26 cellular contexts compared by ENCODE assay signal in the genomic region with DNA sequence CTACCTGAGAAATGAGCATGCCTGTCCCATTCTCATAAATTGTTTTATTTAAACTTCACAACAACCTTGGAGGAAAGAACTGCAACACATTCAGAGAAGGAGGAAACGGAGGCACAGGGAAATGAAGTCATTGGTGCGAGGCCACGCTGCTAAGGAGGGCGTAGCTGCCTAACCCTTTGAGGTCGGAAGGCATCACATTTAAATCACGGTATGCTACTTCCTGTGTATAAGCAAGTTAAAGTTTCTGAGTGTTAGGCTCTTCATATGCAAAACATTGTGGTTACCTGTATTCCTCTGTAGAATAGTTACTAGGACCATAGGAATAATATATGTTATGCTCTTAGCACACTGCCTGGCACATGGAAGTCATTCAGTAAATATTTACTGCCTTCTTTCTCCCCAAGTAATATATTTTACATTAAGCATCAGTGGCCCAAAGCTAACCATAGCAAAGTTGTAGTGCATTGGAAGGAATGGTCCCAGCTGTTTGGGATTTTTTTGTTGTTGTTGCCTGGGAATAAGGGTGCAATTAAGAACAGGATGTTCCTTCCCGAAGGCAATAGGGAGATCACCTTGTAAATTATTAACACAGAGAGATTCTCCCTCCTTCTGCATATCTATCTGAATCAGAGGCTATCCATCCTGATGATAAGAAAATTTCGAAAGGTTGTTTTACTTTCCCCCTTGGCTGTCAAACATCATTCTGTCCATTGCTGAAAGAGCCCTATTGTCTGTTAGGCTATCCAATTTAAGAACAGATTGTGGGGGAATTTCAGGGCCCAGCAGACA.
DNase-seq lines count a peak whose midpoint lies in the region; ATAC-seq, FAIRE-seq and TF ChIP-seq lines count a peak whose summit lies in the region.
"Had no signal": no experiment of that assay in that cellular context is flagged by ENCODE, and none has a peak within 500 bp of the region (broad histone marks: within the 10 kb centered on the region; RNA-seq: fewer than 3 reads in every experiment).

No MANE protein-coding gene starts in this region.

- no peak overlapping the region for H2BK20ac ChIP-seq in H1 (ENCODE audit: low read length)

- POLR2A ChIA-PET in H1 (lab: Charles Lee; ENCODE audit: partially characterized antibody) = no interaction called here

- H3K4me2 ChIP-seq in H1 (ENCODE audit: insufficient read depth in 1 of 2, low read depth in 2 of 2, low read length in 2 of 2) = peak overlapping the region; percentile 4 to 25; a peak in 1 of 4 replicates

- peak; percentile 65 for FAIRE-seq in H1 (lab: Jason Lieb, UNC)
- no peak for FAIRE-seq in small intestine (lab: Jason Lieb, UNC)
- FAIRE-seq in HTR-8/SVneo (lab: Jason Lieb, UNC) = no peak
- FAIRE-seq: endometrium had no signal

- CTCF ChIA-PET in H1 (lab: Charles Lee; ENCODE audit: partially characterized antibody) = interaction anchor here (0.6 to 1.0 kb wide), 2 partner anchors 23 to 1430 kb away, joined by 3 to 4 read pairs; no protein-coding TSS in a partner anchor

- no peaks in the 10 kb centered on the region for H3K27me3 ChIP-seq in H1 (replicated peaks in 1 of 4; ENCODE audit: control insufficient read depth in 3 of 4, extremely low read depth in 1 of 4, insufficient read depth in 3 of 4, low read length in 3 of 4)
- no peaks in the 10 kb centered on the region for H3K27me3 ChIP-seq in small intestine (ENCODE audit: control insufficient read depth in 2 of 2, insufficient read depth in 2 of 2, low read length in 2 of 2)
- H3K27me3 ChIP-seq: right lobe of liver, upper lobe of left lung had no signal

- no peak for TF ChIP-seq RAD21 in H1 (IDR thresholded peaks at IDR 0.05 in 1 of 2, conservative IDR thresholded peaks at IDR 0.05 in 1 of 2; ENCODE audit: low read depth in 2 of 2, low read length in 2 of 2)

- H3K36me3 ChIP-seq in H1 (ENCODE audit: control insufficient read depth in 2 of 4, insufficient read depth in 4 of 4, low read length in 3 of 4) (no peaks in the 10 kb centered on the region), small intestine (ENCODE audit: control insufficient read depth in 2 of 2, insufficient read depth in 2 of 2, low read length in 2 of 2) (no peaks in the 10 kb centered on the region)
- H3K36me3 ChIP-seq: right lobe of liver, upper lobe of left lung had no signal

- no peak overlapping the region for H3K14ac ChIP-seq in H1 (ENCODE audit: insufficient read length)

- H2BK120ac ChIP-seq in H1 (replicated peaks; ENCODE audit: low read depth, low read length) = no peak overlapping the region

- in situ Hi-C loops in GM13976 (cut with MboI; ENCODE audit: low sequenced_read_pairs, unreplicated experiment) = no loop called here

- H3K79me2 ChIP-seq in H1 (ENCODE audit: control insufficient read depth in 1 of 2, insufficient read depth in 2 of 2, low read length in 2 of 2) = no peaks in the 10 kb centered on the region

- H2AFZ ChIP-seq in H1 (ENCODE audit: low read length) = no peak overlapping the region

- H2AK5ac ChIP-seq in H1 (ENCODE audit: low read depth, low read length) = no peak overlapping the region

- H2BK12ac ChIP-seq in H1 (ENCODE audit: low read depth, low read length) = no peak overlapping the region

- H3K79me1 ChIP-seq in H1 (ENCODE audit: low read depth, low read length) = no peaks in the 10 kb centered on the region

- DNase-seq in DMS53 (lab: John Stamatoyannopoulos, UW) = peak; percentile 34
- no peak for DNase-seq in DMS53 treated with DMSO at 0.1 percent for 48 hours (lab: John Stamatoyannopoulos, UW; ENCODE audit: unreplicated experiment)
- no peak for DNase-seq in H1 (ENCODE audit: low read depth in 1 of 2, low spot score in 2 of 2)
- peak; percentile 21 for DNase-seq in small intestine
- DNase-seq in GM13976 (ENCODE audit: low spot score) = no peak
- DNase-seq in hypothalamus (lab: John Stamatoyannopoulos, UW) = no peak
- DNase-seq in HTR-8/SVneo (ENCODE audit: insufficient read length, low spot score) = no peak
- DNase-seq: 8988T; activated CD4-positive, alpha-beta T cell treated with anti-CD3 and anti-CD28 coated beads for 1 hour; activated CD8-positive, alpha-beta memory T cell treated with anti-CD3 and anti-CD28 coated beads for 24 hours; activated naive CD4-positive, alpha-beta T cell treated with anti-CD3 and anti-CD28 coated beads for 36 hours; activated T-cell treated with anti-CD3 and anti-CD28 coated beads, Interleukin-2, amount 50 U/mL, for 4 hours; amniotic stem cell; HFFc6; KBM-7; left cardiac atrium; mesenchymal stem cell; naive thymus-derived CD4-positive, alpha-beta T cell; NCI-H1694; NCI-H2171 treated with DMSO at 0.1 percent for 48 hours; NCI-H69; right lobe of liver; upper lobe of left lung had no signal

- H4K20me1 ChIP-seq in H1 (replicated peaks in 1 of 2; ENCODE audit: control insufficient read depth in 1 of 2, insufficient read depth in 2 of 2, low read length in 2 of 2) = no peaks in the 10 kb centered on the region

- H4K8ac ChIP-seq in H1 (ENCODE audit: extremely low read depth, insufficient read depth, low read length) = no peak overlapping the region

- H3K27ac ChIP-seq in H1 (ENCODE audit: low read depth, low read length) (no peak overlapping the region), small intestine (ENCODE audit: low read depth in 1 of 2, low read length in 1 of 2) (no peak overlapping the region)
- H3K27ac ChIP-seq: coronary artery, right lobe of liver, upper lobe of left lung had no signal

- H3K23ac ChIP-seq in H1 (ENCODE audit: insufficient read length) = no peak overlapping the region

- WGBS in H1 (ENCODE audit: extremely low coverage in 1 of 2, insufficient coverage in 1 of 2, insufficient read length in 1 of 2, insufficient replicate concordance in 2 of 2, low coverage in 1 of 2, low lambda C conversion rate in 2 of 2, missing lambda C conversion rate in 1 of 2), 2 experiments = 54% methylated on average over 8 of the region's 8 CpGs; no CpG with 5 or more reads in 1 of the 2 experiments
- WGBS in small intestine, 3 donors = 61 to 66% (median 62%) methylated on average over 8 of the region's 8 CpGs

- H4K91ac ChIP-seq in H1 (replicated peaks; ENCODE audit: insufficient read length, low read length) = no peak overlapping the region

- no peak overlapping the region for H4K5ac ChIP-seq in H1 (ENCODE audit: insufficient read length, low read depth, low read length)

- H3K4me3 ChIP-seq in H1 (ENCODE audit: extremely low read depth in 1 of 4, insufficient read depth in 2 of 4, low read depth in 3 of 4, low read length in 4 of 4) = no peak overlapping the region
- no peak overlapping the region for H3K4me3 ChIP-seq in small intestine (ENCODE audit: low read depth in 1 of 2, low read length in 2 of 2)
- H3K4me3 ChIP-seq: coronary artery, right lobe of liver, upper lobe of left lung had no signal

- TF ChIP-seq CTCF in H1 (IDR thresholded peaks at IDR 0.05; ENCODE audit: control extremely low read depth in 1 of 3, insufficient read depth in 1 of 3, low read depth in 1 of 3, low read length in 3 of 3) (no peak), GM13976 (IDR thresholded peaks at IDR 0.05; ENCODE audit: borderline replicate concordance, control extremely low read depth, extremely low read depth, insufficient read depth, missing control alignments) (no peak)

- H2BK5ac ChIP-seq in H1 (ENCODE audit: low read depth, low read length) = no peak overlapping the region

- no peak overlapping the region for H3K4ac ChIP-seq in H1 (replicated peaks; ENCODE audit: insufficient read length, low read depth, low read length)

- ATAC-seq in HG03378 (IDR thresholded peaks at IDR 0.05; ENCODE audit: unreplicated experiment) = peak; percentile 63
- ATAC-seq: activated T-cell treated with anti-CD3 and anti-CD28 coated beads, Interleukin-2, amount 50 U/mL, for 4 hours; left cardiac atrium; naive thymus-derived CD4-positive, alpha-beta T cell had no signal

- H3K4me1 ChIP-seq in H1 (replicated peaks in 1 of 4; ENCODE audit: control insufficient read depth in 3 of 4, insufficient read depth in 4 of 4, low read length in 3 of 4) (peaks cover 5 to 17% (median 8%) of the 10 kb centered on the region in 4 experiments; a peak in 4 of 7 replicates), small intestine (ENCODE audit: control insufficient read depth in 2 of 2, insufficient read depth in 1 of 2, low read depth in 1 of 2, low read length in 1 of 2) (peaks cover 0 to 3% of the 10 kb centered on the region in 2 donors)
- H3K4me1 ChIP-seq: upper lobe of left lung had no signal

- no peaks in the 10 kb centered on the region for H3K23me2 ChIP-seq in H1 (ENCODE audit: low read depth, low read length)

- H3K9ac ChIP-seq in H1 (replicated peaks in 1 of 4; ENCODE audit: extremely low read depth in 1 of 4, low read depth in 3 of 4, low read length in 3 of 4) = no peak overlapping the region

- H3K56ac ChIP-seq in H1 (replicated peaks; ENCODE audit: insufficient read length, low read depth, low read length) = no peak overlapping the region

- TF ChIP-seq EP300 in H1 (IDR thresholded peaks at IDR 0.05; ENCODE audit: borderline replicate concordance in 1 of 2, low read depth in 2 of 2, low read length in 2 of 2) = no peak

- no peak overlapping the region for H2BK15ac ChIP-seq in H1 (ENCODE audit: low read length)

- TF ChIP-seq POLR2A in H1 (IDR thresholded peaks at IDR 0.05; ENCODE audit: control extremely low read depth in 1 of 2, low read depth in 2 of 2, low read length in 2 of 2) = no peak

- H3K18ac ChIP-seq in H1 (ENCODE audit: extremely low read depth, low read length) = no peak overlapping the region

- H3K9me3 ChIP-seq in H1 (ENCODE audit: insufficient read depth in 2 of 2, low read depth in 1 of 2, low read length in 1 of 2) = no peaks in the 10 kb centered on the region
- no peaks in the 10 kb centered on the region for H3K9me3 ChIP-seq in small intestine (ENCODE audit: control insufficient read depth, low read depth)
- H3K9me3 ChIP-seq: right lobe of liver, upper lobe of left lung had no signal

TF ChIP-seq in H1, 55 proteins besides CTCF, POLR2A, EP300 and RAD21 (continues in another document):
- no peak for TF ChIP-seq CBX5 (IDR thresholded peaks at IDR 0.05; ENCODE audit: low read depth, low read length)
- TF ChIP-seq ZNF274 (IDR thresholded peaks at IDR 0.05; ENCODE audit: borderline replicate concordance, extremely low read depth, low read length) = no peak
- TF ChIP-seq BRCA1 (IDR thresholded peaks at IDR 0.05; ENCODE audit: low read depth, low read length) = no peak
- TF ChIP-seq RFX5 (IDR thresholded peaks at IDR 0.05; ENCODE audit: borderline replicate concordance, low read depth, low read length) = no peak
- TF ChIP-seq SIN3A (conservative IDR thresholded peaks at IDR 0.05 in 1 of 2, IDR thresholded peaks at IDR 0.05 in 1 of 2; ENCODE audit: low read depth in 1 of 2, low read length in 2 of 2) = no peak
- no peak for TF ChIP-seq JUN (IDR thresholded peaks at IDR 0.05; ENCODE audit: low read depth, low read length)
- no peak for TF ChIP-seq POLR2AphosphoS5 (IDR thresholded peaks at IDR 0.05; ENCODE audit: low read depth, low read length)
- TF ChIP-seq, protein P1, sequence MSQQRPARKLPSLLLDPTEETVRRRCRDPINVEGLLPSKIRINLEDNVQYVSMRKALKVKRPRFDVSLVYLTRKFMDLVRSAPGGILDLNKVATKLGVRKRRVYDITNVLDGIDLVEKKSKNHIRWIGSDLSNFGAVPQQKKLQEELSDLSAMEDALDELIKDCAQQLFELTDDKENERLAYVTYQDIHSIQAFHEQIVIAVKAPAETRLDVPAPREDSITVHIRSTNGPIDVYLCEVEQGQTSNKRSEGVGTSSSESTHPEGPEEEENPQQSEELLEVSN (IDR thresholded peaks at IDR 0.05) = no peak

Comparison
In these comparisons a context has a peak if more than half of its experiments do, and no peak if none do; other contexts are left out.
1. DNase-seq: peak in DMS53 (single experiment) and small intestine (single experiment); none in DMS53 treated with DMSO at 0.1 percent for 48 hours (single experiment), H1 (0 of 2), GM13976 (single experiment), hypothalamus (0 of 51) and HTR-8/SVneo (single experiment).